In genomic region chr10:70477661-70478162, GRCh38 we compare ENCODE assay signal across 1 cellular context.
TF ChIP-seq lines count a peak whose summit lies in the region.

No MANE protein-coding gene starts in this region.

TF ChIP-seq in SK-N-SH treated with all-trans-retinoic acid at 6 μM for 48 hours, 23 proteins besides CTCF, POLR2A, EP300 and RAD21 (continued from another document):
- TF ChIP-seq TSHZ2 (CRISPR knock-in tag; IDR thresholded peaks at IDR 0.05) (no peak), RARB (CRISPR knock-in tag; IDR thresholded peaks at IDR 0.05) (no peak), ESRRG (CRISPR knock-in tag; IDR thresholded peaks at IDR 0.05) (no peak), TCF4 (CRISPR knock-in tag; IDR thresholded peaks at IDR 0.05; ENCODE audit: borderline replicate concordance) (no peak), ISL1 (CRISPR knock-in tag; IDR thresholded peaks at IDR 0.05) (no peak), PPARA (CRISPR knock-in tag; IDR thresholded peaks at IDR 0.05; ENCODE audit: borderline replicate concordance) (no peak), SNAI2 (CRISPR knock-in tag; IDR thresholded peaks at IDR 0.05) (no peak), ZFP3 (CRISPR knock-in tag; IDR thresholded peaks at IDR 0.05) (no peak), CSRNP3 (CRISPR knock-in tag; IDR thresholded peaks at IDR 0.05) (no peak)
